ENCODE assay signal across 1 cellular context in the genomic region with DNA sequence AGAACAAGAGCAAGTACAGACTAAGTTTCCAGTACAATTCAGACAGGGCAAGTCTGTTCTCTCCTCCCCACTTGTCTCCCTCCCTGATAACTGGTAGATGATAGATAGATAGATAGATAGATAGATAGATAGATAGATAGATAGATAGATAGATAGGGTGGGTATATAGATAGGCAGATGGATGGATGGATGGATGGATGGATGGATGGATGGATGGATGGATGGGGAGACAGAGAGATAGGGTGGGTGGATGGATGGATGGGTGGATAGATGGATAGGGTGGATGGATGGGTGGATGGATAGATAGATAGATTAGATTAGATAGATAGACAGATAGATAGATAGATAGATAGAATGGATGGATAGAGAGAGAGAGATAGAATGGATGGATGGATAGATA.
TF ChIP-seq lines count a peak whose summit lies in the region.

No MANE protein-coding gene starts in this region.

TF ChIP-seq in A549, 52 proteins besides CTCF, POLR2A, EP300 and RAD21 (continued from another document):
- no peak for TF ChIP-seq CBX2 (IDR thresholded peaks at IDR 0.05; ENCODE audit: borderline replicate concordance, low read depth)
- TF ChIP-seq HOXB13 (CRISPR knock-in tag; IDR thresholded peaks at IDR 0.05; ENCODE audit: low read depth): no peak
- TF ChIP-seq MAX (IDR thresholded peaks at IDR 0.05): no peak
